In the genomic region with DNA sequence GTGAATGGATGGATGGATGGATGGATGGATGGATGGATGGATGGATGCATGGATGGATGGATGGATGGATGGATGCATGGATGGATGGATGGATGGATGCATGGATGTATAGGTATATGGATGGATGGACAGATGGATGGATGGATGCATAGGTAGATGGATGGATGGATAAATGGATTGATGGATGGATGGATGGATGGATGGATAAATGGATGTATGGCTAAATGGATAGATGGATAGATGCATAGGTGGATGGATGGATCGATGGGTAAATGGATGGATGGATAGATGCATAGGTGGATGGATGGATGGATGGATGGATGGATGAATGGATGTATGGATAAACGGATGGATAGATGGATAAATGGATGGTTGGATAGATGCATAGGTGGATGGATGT, we compare ENCODE assay signal across 6 cellular contexts. TPM values are rescaled to one million over a fixed set of nuclear protein-coding genes. Genes with fewer than 3 reads are reported as not detected.
"Had no signal": no experiment of that assay in that cellular context is flagged by ENCODE, and none has a peak within 500 bp of the region (broad histone marks: within the 10 kb centered on the region; RNA-seq: fewer than 3 reads in every experiment).

No MANE protein-coding gene starts in this region.

RNA-seq across cellular contexts. Expression of gene KCNJ15, which starts 9.7 kb away (rescaled TPM):
- total RNA-seq: activated CD4-positive, alpha-beta memory T cell treated with anti-CD3 and anti-CD28 coated beads, Interleukin-2, amount 10 ng/mL, durations not matched to agents 7 days and 5 days; activated CD4-positive, alpha-beta T cell treated with anti-CD3 and anti-CD28 coated beads, Interleukin-2, amount 10 ng/mL, durations not matched to agents 7 days and 5 days; activated CD8-positive, alpha-beta memory T cell treated with anti-CD3 and anti-CD28 coated beads, Interleukin-2, amount 10 ng/mL, durations not matched to agents 7 days and 5 days; activated CD8-positive, alpha-beta T cell treated with anti-CD3 and anti-CD28 coated beads, Interleukin-2, amount 10 ng/mL, durations not matched to agents 7 days and 5 days; activated naive CD8-positive, alpha-beta T cell treated with anti-CD3 and anti-CD28 coated beads, Interleukin-2, amount 10 ng/mL, durations not matched to agents 7 days and 5 days; cardiac muscle cell had no signal
- polyA plus RNA-seq: cardiac muscle cell had no signal
